ENCODE assay signal across 26 cellular contexts in genomic region chr14:95348395-95349080, GRCh38. TPM values are rescaled to one million over a fixed set of nuclear protein-coding genes. Genes with fewer than 3 reads are reported as not detected.
DNase-seq lines count a peak whose midpoint lies in the region; ATAC-seq and TF ChIP-seq lines count a peak whose summit lies in the region.
"Had no signal": no experiment of that assay in that cellular context is flagged by ENCODE, and none has a peak within 500 bp of the region (broad histone marks: within the 10 kb centered on the region; RNA-seq: fewer than 3 reads in every experiment).

No MANE protein-coding gene starts in this region.

- peak; percentile 24; the same call in 1 of the 2 replicates for TF ChIP-seq CTCF in BE2C (IDR thresholded peaks at IDR 0.05; ENCODE audit: low read depth, low read length)
- TF ChIP-seq CTCF in GM13977 (IDR thresholded peaks at IDR 0.05; ENCODE audit: extremely low read depth, insufficient read depth, missing control alignments), result peak; percentile 25
- 0 out of 2 replicates have a peak, but pooled peaks have one; percentile 6 for TF ChIP-seq CTCF in VCaP (conservative IDR thresholded peaks at IDR 0.05)
- no peak for TF ChIP-seq CTCF in osteocyte (IDR thresholded peaks at IDR 0.05)

- H3K36me3 Mint-ChIP-seq in osteocyte (ENCODE audit: unreplicated experiment), result no peaks in the 10 kb centered on the region
- H3K36me3 Mint-ChIP-seq: activated naive CD8-positive, alpha-beta T cell treated with anti-CD3 and anti-CD28 coated beads, Interleukin-2, amount 10 ng/mL, durations not matched to agents 7 days and 5 days; CD8-positive, alpha-beta T cell; IgD-negative memory B cell; immature natural killer cell had no signal

- ATAC-seq in left lobe of liver (peak; percentile 26), sciatic nerve (no peak)
- ATAC-seq: CD8-positive, alpha-beta T cell; right cardiac atrium had no signal

- H3K9me3 Mint-ChIP-seq in osteocyte (ENCODE audit: unreplicated experiment), result peaks cover under 1% of the 10 kb centered on the region
- H3K9me3 Mint-ChIP-seq: activated CD4-positive, alpha-beta memory T cell treated with anti-CD3 and anti-CD28 coated beads, Interleukin-2, amount 10 ng/mL, durations not matched to agents 7 days and 5 days; activated naive CD8-positive, alpha-beta T cell treated with anti-CD3 and anti-CD28 coated beads, Interleukin-2, amount 10 ng/mL, durations not matched to agents 7 days and 5 days; IgD-negative memory B cell; stimulated activated naive CD8-positive, alpha-beta T cell treated with anti-CD3 and anti-CD28 coated beads, Interleukin-15, Interleukin-2, amounts not matched to agents 100 ng/mL and 50 ng/mL, for 24 hours had no signal

- intact Hi-C loops in sciatic nerve (cut with DNase I), result no loop called here

- no peaks in the 10 kb centered on the region for H3K4me1 Mint-ChIP-seq in osteocyte (ENCODE audit: unreplicated experiment)
- H3K4me1 Mint-ChIP-seq: activated CD4-positive, alpha-beta memory T cell treated with anti-CD3 and anti-CD28 coated beads, Interleukin-2, amount 10 ng/mL, durations not matched to agents 7 days and 5 days; activated naive CD8-positive, alpha-beta T cell treated with anti-CD3 and anti-CD28 coated beads, Interleukin-2, amount 10 ng/mL, durations not matched to agents 7 days and 5 days; IgD-negative memory B cell; immature natural killer cell; nephron had no signal

- in situ Hi-C loops in GM13977 (cut with MboI; ENCODE audit: low pct_unique_long_range_greater_than_20kb, low sequenced_read_pairs, unreplicated experiment), result no loop called here

- H3K27me3 ChIP-seq in BE2C, result no peaks in the 10 kb centered on the region; the same call in 1 of the 2 replicates

- DNase-seq in BE2C, result no peak
- no peak for DNase-seq in GM13977 (ENCODE audit: low spot score)
- DNase-seq in left lobe of liver (ENCODE audit: low spot score), result no peak
- DNase-seq in kidney glomerular epithelial cell (lab: John Stamatoyannopoulos, UW), result no peak
- no peak for DNase-seq in sciatic nerve (ENCODE audit: low spot score)
- DNase-seq in osteocyte (ENCODE audit: extremely low spot score, unreplicated experiment), result no peak
- DNase-seq: activated CD4-positive, alpha-beta memory T cell treated with anti-CD3 and anti-CD28 coated beads, Interleukin-2, amount 10 ng/mL, durations not matched to agents 7 days and 5 days; activated effector memory CD4-positive, alpha-beta T cell treated with anti-CD3 and anti-CD28 coated beads, Interleukin-2, amount 50 U/mL, for 16 hours; activated naive CD8-positive, alpha-beta T cell treated with anti-CD3 and anti-CD28 coated beads, Interleukin-2, amount 10 ng/mL, durations not matched to agents 7 days and 5 days; activated T-cell treated with anti-CD3 and anti-CD28 coated beads for 4 hours; CD8-positive, alpha-beta T cell; DMS153; effector CD4-positive, alpha-beta T cell; immature natural killer cell; NCI-H1417; NCI-H2081; NCI-H226; NCI-H748 treated with DMSO at 0.1 percent for 48 hours; right cardiac atrium; stimulated activated CD4-positive, alpha-beta T cell treated with anti-CD3 and anti-CD28 coated beads, Interleukin-12 subunit alpha, Interleukin-12 subunit beta, amount 100 ng/mL, for 4 hours had no signal

- no peak overlapping the region for H3K4me3 ChIP-seq in BE2C (ENCODE audit: low read depth, low read length)

- no peaks in the 10 kb centered on the region for H3K36me3 ChIP-seq in BE2C

- peak overlapping the region; percentile 81 for H3K27ac ChIP-seq in VCaP
- H3K27ac ChIP-seq: parathyroid adenoma had no signal

- H3K27ac Mint-ChIP-seq in osteocyte (ENCODE audit: unreplicated experiment), result no peak overlapping the region
- H3K27ac Mint-ChIP-seq: activated CD4-positive, alpha-beta memory T cell treated with anti-CD3 and anti-CD28 coated beads, Interleukin-2, amount 10 ng/mL, durations not matched to agents 7 days and 5 days; activated naive CD8-positive, alpha-beta T cell treated with anti-CD3 and anti-CD28 coated beads, Interleukin-2, amount 10 ng/mL, durations not matched to agents 7 days and 5 days; CD8-positive, alpha-beta T cell; IgD-negative memory B cell; immature natural killer cell; nephron; stimulated activated naive CD8-positive, alpha-beta T cell treated with anti-CD3 and anti-CD28 coated beads, Interleukin-15, Interleukin-2, amounts not matched to agents 100 ng/mL and 50 ng/mL, for 24 hours had no signal

- H3K27me3 Mint-ChIP-seq in osteocyte (ENCODE audit: unreplicated experiment), result peaks cover 41% of the 10 kb centered on the region

- H3K4me1 ChIP-seq in BE2C, result no peaks in the 10 kb centered on the region
- H3K4me1 ChIP-seq: parathyroid adenoma had no signal

- H3K9me3 ChIP-seq in BE2C, result no peaks in the 10 kb centered on the region

- H3K4me3 Mint-ChIP-seq in osteocyte (ENCODE audit: unreplicated experiment), result no peak overlapping the region
- H3K4me3 Mint-ChIP-seq: activated CD4-positive, alpha-beta memory T cell treated with anti-CD3 and anti-CD28 coated beads, Interleukin-2, amount 10 ng/mL, durations not matched to agents 7 days and 5 days; activated naive CD8-positive, alpha-beta T cell treated with anti-CD3 and anti-CD28 coated beads, Interleukin-2, amount 10 ng/mL, durations not matched to agents 7 days and 5 days; CD8-positive, alpha-beta T cell; IgD-negative memory B cell; immature natural killer cell; nephron; stimulated activated naive CD8-positive, alpha-beta T cell treated with anti-CD3 and anti-CD28 coated beads, Interleukin-15, Interleukin-2, amounts not matched to agents 100 ng/mL and 50 ng/mL, for 24 hours had no signal

RNA-seq across cellular contexts. Expression of gene CLMN, which starts 28.8 kb away (rescaled TPM):
- polyA plus RNA-seq in BE2C (2012; ENCODE audit: insufficient read depth, insufficient read length, low read depth), result 3.2 TPM
- total RNA-seq in left lobe of liver (67.7 TPM), sciatic nerve (41.8 TPM), osteocyte (5.1 and 5.4 TPM in 2 replicates)
- total RNA-seq: G401 had no signal
